ENCODE assay signal across 23 cellular contexts in the genomic region with DNA sequence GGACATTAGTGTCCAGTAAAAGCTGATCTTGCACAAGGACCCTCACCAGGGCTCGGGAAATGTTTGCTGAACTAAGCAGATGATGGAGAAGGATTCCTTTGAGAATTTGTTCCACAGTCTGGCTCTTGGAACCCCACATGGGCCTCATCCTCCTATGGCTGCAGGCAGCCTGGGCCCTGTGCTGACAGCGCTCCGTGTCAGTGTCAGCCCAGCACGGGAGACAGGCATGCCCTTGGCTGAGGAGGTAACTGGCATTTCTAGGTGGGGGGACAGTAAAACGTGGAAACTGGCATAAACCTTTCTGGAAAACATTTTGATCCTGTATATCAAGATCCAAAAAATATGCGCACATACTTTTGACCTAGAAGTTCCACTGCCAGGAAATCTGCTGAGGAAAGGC.
"Had no signal": no experiment of that assay in that cellular context is flagged by ENCODE, and none has a peak within 500 bp of the region (broad histone marks: within the 10 kb centered on the region; RNA-seq: fewer than 3 reads in every experiment).

No MANE protein-coding gene starts in this region.

- FAIRE-seq: astrocyte had no signal

- H3K9me3 Mint-ChIP-seq: activated CD4-positive, alpha-beta T cell treated with anti-CD3 and anti-CD28 coated beads, Interleukin-2, amount 10 ng/mL, durations not matched to agents 24 days and 14 days; activated naive CD4-positive, alpha-beta T cell treated with anti-CD3 and anti-CD28 coated beads for 36 hours; activated T-helper 17 cell treated with anti-CD3 and anti-CD28 coated beads, Interleukin-2, amount 50 U/mL, for 72 hours; brain; central memory CD8-positive, alpha-beta T cell; T-helper 1 cell treated with Interleukin-12 subunit alpha and Interleukin-12 subunit beta and Interleukin-4 antibody, amounts not matched to agents 30 μg/mL and 1 μg/mL, for 36 hours; WTC11 had no signal

- H3K27me3 Mint-ChIP-seq: activated CD4-positive, alpha-beta T cell treated with anti-CD3 and anti-CD28 coated beads, Interleukin-2, amount 10 ng/mL, durations not matched to agents 24 days and 14 days; activated naive CD8-positive, alpha-beta T cell; activated T-helper 17 cell treated with anti-CD3 and anti-CD28 coated beads, Interleukin-2, amount 50 U/mL, for 72 hours; central memory CD8-positive, alpha-beta T cell had no signal

- DNase-seq: activated CD4-positive, alpha-beta T cell treated with anti-CD3 and anti-CD28 coated beads, Interleukin-2, amount 10 ng/mL, durations not matched to agents 24 days and 14 days; activated CD4-positive, alpha-beta T cell treated with anti-CD3 and anti-CD28 coated beads, Interleukin-2, amount 50 U/mL, for 48 hours; activated CD4-positive, CD25-positive, alpha-beta regulatory T cell treated with anti-CD3 and anti-CD28 coated beads, Interleukin-2, amount 50 U/mL, for 72 hours; activated CD8-positive, alpha-beta memory T cell treated with anti-CD3 and anti-CD28 coated beads for 24 hours; activated gamma-delta T cell; activated naive CD4-positive, alpha-beta T cell treated with anti-CD3 and anti-CD28 coated beads for 36 hours; activated T-cell treated with anti-CD3 and anti-CD28 coated beads, Interleukin-2, amount 50 U/mL, for 48 hours; amygdala; NCI-H1048; NCI-H146; NCI-H187 treated with DMSO at 0.1 percent for 48 hours; NCI-H2081 treated with DMSO at 0.1 percent for 48 hours; NCI-H446; NCI-H524; PC-3; SHP77 treated with DMSO at 0.1 percent for 48 hours had no signal

- H3K36me3 Mint-ChIP-seq: WTC11 had no signal

- ATAC-seq: activated T-helper 17 cell treated with anti-CD3 and anti-CD28 coated beads, Interleukin-2, amount 50 U/mL, for 72 hours; PC-3; WTC11 had no signal

- H3K4me3 Mint-ChIP-seq: activated CD4-positive, alpha-beta T cell treated with anti-CD3 and anti-CD28 coated beads, Interleukin-2, amount 10 ng/mL, durations not matched to agents 24 days and 14 days; activated naive CD4-positive, alpha-beta T cell treated with anti-CD3 and anti-CD28 coated beads for 36 hours; activated naive CD8-positive, alpha-beta T cell; activated T-helper 17 cell treated with anti-CD3 and anti-CD28 coated beads, Interleukin-2, amount 50 U/mL, for 72 hours; brain; central memory CD8-positive, alpha-beta T cell; T-helper 1 cell treated with Interleukin-12 subunit alpha and Interleukin-12 subunit beta and Interleukin-4 antibody, amounts not matched to agents 30 μg/mL and 1 μg/mL, for 36 hours; WTC11 had no signal

- H3K27ac Mint-ChIP-seq: activated CD4-positive, alpha-beta T cell treated with anti-CD3 and anti-CD28 coated beads, Interleukin-2, amount 10 ng/mL, durations not matched to agents 24 days and 14 days; activated naive CD4-positive, alpha-beta T cell treated with anti-CD3 and anti-CD28 coated beads for 36 hours; activated naive CD8-positive, alpha-beta T cell; activated T-helper 17 cell treated with anti-CD3 and anti-CD28 coated beads, Interleukin-2, amount 50 U/mL, for 72 hours; brain; T-helper 1 cell treated with Interleukin-12 subunit alpha and Interleukin-12 subunit beta and Interleukin-4 antibody, amounts not matched to agents 30 μg/mL and 1 μg/mL, for 36 hours; WTC11 had no signal
